14 cellular contexts compared by ENCODE assay signal in the genomic region with DNA sequence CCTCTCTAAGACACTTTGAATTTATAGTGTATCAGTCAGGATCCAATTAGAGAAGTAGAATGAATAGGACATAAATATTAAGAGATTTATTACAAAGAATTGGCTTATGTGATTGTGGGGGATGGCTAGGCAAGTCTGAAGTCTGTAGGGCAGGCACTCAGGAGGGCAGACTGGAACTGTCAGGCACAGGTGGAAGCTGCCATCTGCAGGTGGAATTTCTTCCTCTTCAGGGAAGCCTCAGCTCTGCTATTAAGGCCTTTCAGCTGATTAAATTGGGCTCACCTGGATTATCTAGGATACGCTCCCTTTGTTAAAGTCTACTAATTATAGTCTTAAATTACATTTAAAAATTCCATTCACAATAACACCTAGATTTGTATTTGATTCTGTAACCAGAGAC.
A peak's percentile ranks its signal among the peaks of the same experiment; 100 is the strongest.
DNase-seq lines count a peak whose midpoint lies in the region; ATAC-seq, FAIRE-seq and TF ChIP-seq lines count a peak whose summit lies in the region.
"Had no signal": no experiment of that assay in that cellular context is flagged by ENCODE, and none has a peak within 500 bp of the region (broad histone marks: within the 10 kb centered on the region; RNA-seq: fewer than 3 reads in every experiment).

No MANE protein-coding gene starts in this region.

- H3K4me3 ChIP-seq in H1 (ENCODE audit: extremely low read depth in 1 of 4, insufficient read depth in 2 of 4, low read depth in 3 of 4, low read length in 4 of 4) = no peak overlapping the region
- no peak overlapping the region for H3K4me3 ChIP-seq in MM.1S (ENCODE audit: low read length)
- H3K4me3 ChIP-seq in thyroid gland (replicated peaks in 1 of 3) = no peak overlapping the region
- H3K4me3 ChIP-seq: dorsolateral prefrontal cortex, thoracic aorta had no signal

- H3K9me2 ChIP-seq in MM.1S (replicated peaks; ENCODE audit: insufficient read depth, low read length) = no peaks in the 10 kb centered on the region

- H2BK120ac ChIP-seq in H1 (replicated peaks; ENCODE audit: low read depth, low read length) = no peak overlapping the region

- no peaks in the 10 kb centered on the region for H4K20me1 ChIP-seq in H1 (replicated peaks in 1 of 2; ENCODE audit: control insufficient read depth in 1 of 2, insufficient read depth in 2 of 2, low read length in 2 of 2)
- H4K20me1 ChIP-seq in MM.1S (ENCODE audit: insufficient read depth, low read length) = no peaks in the 10 kb centered on the region

- FAIRE-seq in H1 (lab: Jason Lieb, UNC) = no peak

- H3K36me3 ChIP-seq in H1 (ENCODE audit: control insufficient read depth in 2 of 4, insufficient read depth in 4 of 4, low read length in 3 of 4) = no peaks in the 10 kb centered on the region
- no peaks in the 10 kb centered on the region for H3K36me3 ChIP-seq in MM.1S (replicated peaks; ENCODE audit: insufficient read depth, low read length)
- no peaks in the 10 kb centered on the region for H3K36me3 ChIP-seq in thyroid gland
- H3K36me3 ChIP-seq: thoracic aorta had no signal

- no peak overlapping the region for H2BK12ac ChIP-seq in H1 (ENCODE audit: low read depth, low read length)

- H3K23me2 ChIP-seq in H1 (ENCODE audit: low read depth, low read length) = no peaks in the 10 kb centered on the region

- H3K18ac ChIP-seq in H1 (ENCODE audit: extremely low read depth, low read length) = no peak overlapping the region

- POLR2A ChIA-PET in H1 (lab: Charles Lee; ENCODE audit: partially characterized antibody) = interaction anchor here (0.7 to 0.9 kb wide), 2 partner anchors 240 to 288 kb away, joined by 3 to 4 read pairs; no protein-coding TSS in a partner anchor

- intact Hi-C loops in thyroid gland (cut with DNase I) = no loop called here

- no peak overlapping the region for H3K9ac ChIP-seq in H1 (replicated peaks in 1 of 4; ENCODE audit: extremely low read depth in 1 of 4, low read depth in 3 of 4, low read length in 3 of 4)
- no peak overlapping the region for H3K9ac ChIP-seq in MM.1S (ENCODE audit: low read length)

- H3K14ac ChIP-seq in H1 (ENCODE audit: insufficient read length) = no peak overlapping the region

- in situ Hi-C loops in GM13977 (cut with MboI; ENCODE audit: low pct_unique_long_range_greater_than_20kb, low sequenced_read_pairs, unreplicated experiment) = no loop called here

- H3K4me1 ChIP-seq in H1 (replicated peaks in 1 of 4; ENCODE audit: control insufficient read depth in 3 of 4, insufficient read depth in 4 of 4, low read length in 3 of 4) (no peaks in the 10 kb centered on the region), MM.1S (ENCODE audit: low read length) (no peaks in the 10 kb centered on the region), thyroid gland (no peaks in the 10 kb centered on the region)

- H4K8ac ChIP-seq in H1 (ENCODE audit: extremely low read depth, insufficient read depth, low read length) = no peak overlapping the region

- H2BK5ac ChIP-seq in H1 (ENCODE audit: low read depth, low read length) = no peak overlapping the region

- H3K79me2 ChIP-seq in H1 (ENCODE audit: control insufficient read depth in 1 of 2, insufficient read depth in 2 of 2, low read length in 2 of 2) = no peaks in the 10 kb centered on the region
- no peaks in the 10 kb centered on the region for H3K79me2 ChIP-seq in MM.1S (ENCODE audit: low read length)

- CTCF ChIA-PET in H1 (lab: Charles Lee; ENCODE audit: partially characterized antibody) = interaction anchor here (0.6 to 27.2 kb wide), 36 partner anchors 9 to 1719 kb away, joined by 3 to 368 read pairs (median 4); partner anchors contain the start of gene HAO2

- no peak overlapping the region for H3K4me2 ChIP-seq in H1 (ENCODE audit: insufficient read depth in 1 of 2, low read depth in 2 of 2, low read length in 2 of 2)
- H3K4me2 ChIP-seq in MM.1S (ENCODE audit: low read depth, low read length) = no peak overlapping the region

- H3K9me3 ChIP-seq in H1 (ENCODE audit: insufficient read depth in 2 of 2, low read depth in 1 of 2, low read length in 1 of 2) = no peaks in the 10 kb centered on the region
- H3K9me3 ChIP-seq in MM.1S (replicated peaks; ENCODE audit: insufficient read depth, low read length) = no peaks in the 10 kb centered on the region
- H3K9me3 ChIP-seq in thyroid gland = no peaks in the 10 kb centered on the region
- H3K9me3 ChIP-seq: thoracic aorta had no signal

- H2BK20ac ChIP-seq in H1 (ENCODE audit: low read length) = no peak overlapping the region

- no peak overlapping the region for H2AK5ac ChIP-seq in H1 (ENCODE audit: low read depth, low read length)

- peak; percentile 88 for DNase-seq in COR-L47 (lab: John Stamatoyannopoulos, UW)
- no peak for DNase-seq in GM13977 (ENCODE audit: low spot score)
- peak; percentile 53 for DNase-seq in NCI-H748 treated with DMSO at 0.1 percent for 48 hours (lab: John Stamatoyannopoulos, UW)
- no peak for DNase-seq in H1 (ENCODE audit: low read depth in 1 of 2, low spot score in 2 of 2)
- no peak for DNase-seq in MM.1S
- no peak for DNase-seq in T1000 (lab: John Stamatoyannopoulos, UW)
- no peak for DNase-seq in thyroid gland
- DNase-seq: activated CD4-positive, alpha-beta memory T cell treated with anti-CD3 and anti-CD28 coated beads, Interleukin-2, amount 10 ng/mL, durations not matched to agents 7 days and 5 days; CD4-positive, CD25-positive, alpha-beta regulatory T cell; dorsolateral prefrontal cortex; NCI-H1694 treated with DMSO at 0.1 percent for 48 hours; SW 1271 had no signal

- TF ChIP-seq EP300 in H1 (IDR thresholded peaks at IDR 0.05; ENCODE audit: borderline replicate concordance in 1 of 2, low read depth in 2 of 2, low read length in 2 of 2) = no peak

- no peaks in the 10 kb centered on the region for H3K79me1 ChIP-seq in H1 (ENCODE audit: low read depth, low read length)

- no peak overlapping the region for H2BK15ac ChIP-seq in H1 (ENCODE audit: low read length)

- H4K91ac ChIP-seq in H1 (replicated peaks; ENCODE audit: insufficient read length, low read length) = no peak overlapping the region

- H3K27me3 ChIP-seq in H1 (replicated peaks in 1 of 4; ENCODE audit: control insufficient read depth in 3 of 4, extremely low read depth in 1 of 4, insufficient read depth in 3 of 4, low read length in 3 of 4) = no peaks in the 10 kb centered on the region
- no peaks in the 10 kb centered on the region for H3K27me3 ChIP-seq in MM.1S (replicated peaks; ENCODE audit: insufficient read depth, low read length)
- no peaks in the 10 kb centered on the region for H3K27me3 ChIP-seq in thyroid gland
- H3K27me3 ChIP-seq: dorsolateral prefrontal cortex had no signal

- no peak for ATAC-seq in HG03439 (IDR thresholded peaks at IDR 0.05; ENCODE audit: unreplicated experiment)

- no peak overlapping the region for H4K5ac ChIP-seq in H1 (ENCODE audit: insufficient read length, low read depth, low read length)

- H3K23ac ChIP-seq in H1 (ENCODE audit: insufficient read length) = no peak overlapping the region

- peak; percentile 73 to 76 for TF ChIP-seq RAD21 in H1 (IDR thresholded peaks at IDR 0.05 in 1 of 2, conservative IDR thresholded peaks at IDR 0.05 in 1 of 2; ENCODE audit: low read depth in 2 of 2, low read length in 2 of 2)

- no peaks in the 10 kb centered on the region for H3F3A ChIP-seq in MM.1S (ENCODE audit: insufficient read depth, low read length)

- H2AFZ ChIP-seq in H1 (ENCODE audit: low read length) (no peak overlapping the region), MM.1S (ENCODE audit: low read length) (no peak overlapping the region)

- H3K4ac ChIP-seq in H1 (replicated peaks; ENCODE audit: insufficient read length, low read depth, low read length) = no peak overlapping the region

- TF ChIP-seq POLR2A in H1 (IDR thresholded peaks at IDR 0.05; ENCODE audit: control extremely low read depth in 1 of 2, low read depth in 2 of 2, low read length in 2 of 2) = no peak
- TF ChIP-seq POLR2A in thyroid gland (IDR thresholded peaks at IDR 0.05) = no peak

- WGBS in H1 (ENCODE audit: extremely low coverage in 1 of 2, insufficient coverage in 1 of 2, insufficient read length in 1 of 2, insufficient replicate concordance in 2 of 2, low coverage in 1 of 2, low lambda C conversion rate in 2 of 2, missing lambda C conversion rate in 1 of 2), 2 experiments = 80% methylated on average over 1 of the region's 1 CpG; no CpG with 5 or more reads in 1 of the 2 experiments
- WGBS in thyroid gland, 2 donors = 96 to 100% methylated on average over 1 of the region's 1 CpG

- TF ChIP-seq CTCF in GM13977 (IDR thresholded peaks at IDR 0.05; ENCODE audit: extremely low read depth, insufficient read depth, missing control alignments) (peak; percentile 30), H1 (IDR thresholded peaks at IDR 0.05; ENCODE audit: control extremely low read depth in 1 of 3, insufficient read depth in 1 of 3, low read depth in 1 of 3, low read length in 3 of 3) (peak; percentile 43 to 56 (median 54)), MM.1S (IDR thresholded peaks at IDR 0.05; ENCODE audit: low read length) (no peak), thyroid gland (IDR thresholded peaks at IDR 0.05) (no peak)

- no peak overlapping the region for H3K56ac ChIP-seq in H1 (replicated peaks; ENCODE audit: insufficient read length, low read depth, low read length)

- H3K27ac ChIP-seq in H1 (ENCODE audit: low read depth, low read length) (no peak overlapping the region), MM.1S (ENCODE audit: low read length) (no peak overlapping the region), thyroid gland (no peak overlapping the region)
- H3K27ac ChIP-seq: dorsolateral prefrontal cortex, thoracic aorta had no signal

TF ChIP-seq in H1, 55 proteins besides CTCF, POLR2A, EP300 and RAD21:
- no peak for TF ChIP-seq KDM5A (IDR thresholded peaks at IDR 0.05; ENCODE audit: low read length)
- no peak for TF ChIP-seq ZNF274 (IDR thresholded peaks at IDR 0.05; ENCODE audit: borderline replicate concordance, extremely low read depth, low read length)
- no peak for TF ChIP-seq RXRA (IDR thresholded peaks at IDR 0.05; ENCODE audit: insufficient read depth, low read depth, low read length)
- TF ChIP-seq SUZ12 (IDR thresholded peaks at IDR 0.05; ENCODE audit: low read length) = no peak
- no peak for TF ChIP-seq TCF12 (IDR thresholded peaks at IDR 0.05; ENCODE audit: low read depth, low read length)
- TF ChIP-seq, protein P1, sequence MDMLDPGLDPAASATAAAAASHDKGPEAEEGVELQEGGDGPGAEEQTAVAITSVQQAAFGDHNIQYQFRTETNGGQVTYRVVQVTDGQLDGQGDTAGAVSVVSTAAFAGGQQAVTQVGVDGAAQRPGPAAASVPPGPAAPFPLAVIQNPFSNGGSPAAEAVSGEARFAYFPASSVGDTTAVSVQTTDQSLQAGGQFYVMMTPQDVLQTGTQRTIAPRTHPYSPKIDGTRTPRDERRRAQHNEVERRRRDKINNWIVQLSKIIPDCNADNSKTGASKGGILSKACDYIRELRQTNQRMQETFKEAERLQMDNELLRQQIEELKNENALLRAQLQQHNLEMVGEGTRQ (IDR thresholded peaks at IDR 0.05; ENCODE audit: low read length) = no peak
- no peak for TF ChIP-seq SIX5 (IDR thresholded peaks at IDR 0.05; ENCODE audit: low read depth, low read length)

Comparison
In these comparisons a context has a peak if more than half of its experiments do, and no peak if none do; other contexts are left out.
1. DNase-seq: peak in COR-L47 (single experiment) and NCI-H748 treated with DMSO at 0.1 percent for 48 hours (single experiment); none in GM13977 (single experiment), H1 (0 of 2), MM.1S (single experiment), T1000 (single experiment) and thyroid gland (0 of 2).
2. CTCF ChIP-seq: peak in GM13977 (single experiment) and H1 (3 of 3); none in MM.1S (single experiment) and thyroid gland (0 of 6).